34 cellular contexts compared by ENCODE assay signal in the genomic region with DNA sequence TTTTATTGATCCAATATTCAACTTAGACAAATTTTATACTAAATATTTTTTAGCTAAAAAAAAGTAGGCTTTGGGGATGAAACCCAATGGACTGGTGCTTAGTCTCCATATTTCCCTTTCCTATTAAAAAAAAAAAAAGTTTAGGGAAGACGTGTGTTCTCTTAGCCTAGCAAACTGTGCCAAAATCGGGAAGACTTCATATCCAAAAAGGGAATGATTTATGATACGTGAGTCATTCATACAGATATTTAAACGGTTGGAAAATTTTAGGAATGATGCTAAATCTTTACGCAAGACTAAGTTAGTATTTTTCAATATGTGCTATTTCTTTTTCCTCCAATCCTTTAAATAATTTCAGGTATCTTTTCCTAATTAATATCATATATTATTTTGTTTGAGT. TPM values are rescaled to one million over a fixed set of nuclear protein-coding genes. Genes with fewer than 3 reads are reported as not detected.
"Had no signal": no experiment of that assay in that cellular context is flagged by ENCODE, and none has a peak within 500 bp of the region (broad histone marks: within the 10 kb centered on the region; RNA-seq: fewer than 3 reads in every experiment).

No MANE protein-coding gene starts in this region.

- FAIRE-seq: astrocyte, bronchial epithelial cell, colon had no signal

- H3K27me3 Mint-ChIP-seq: activated CD4-positive, alpha-beta memory T cell treated with anti-CD3 and anti-CD28 coated beads, Interleukin-2, amount 10 ng/mL, durations not matched to agents 7 days and 5 days; activated CD4-positive, alpha-beta T cell treated with anti-CD3 and anti-CD28 coated beads for 36 hours; activated CD4-positive, alpha-beta T cell treated with anti-CD3 and anti-CD28 coated beads, Interleukin-2, amount 10 ng/mL, durations not matched to agents 24 days and 14 days; activated naive CD4-positive, alpha-beta T cell treated with anti-CD3 and anti-CD28 coated beads, Interleukin-2, amount 10 ng/mL, durations not matched to agents 7 days and 5 days; activated T-cell treated with anti-CD3 and anti-CD28 coated beads, Interleukin-2, amount 50 U/mL, for 24 hours; effector memory CD8-positive, alpha-beta T cell; T-helper 17 cell had no signal

- H3K27ac Mint-ChIP-seq: activated CD4-positive, alpha-beta memory T cell treated with anti-CD3 and anti-CD28 coated beads, Interleukin-2, amount 10 ng/mL, durations not matched to agents 7 days and 5 days; activated CD4-positive, alpha-beta T cell treated with anti-CD3 and anti-CD28 coated beads for 36 hours; activated CD4-positive, alpha-beta T cell treated with anti-CD3 and anti-CD28 coated beads, Interleukin-2, amount 10 ng/mL, durations not matched to agents 24 days and 14 days; activated naive CD4-positive, alpha-beta T cell treated with anti-CD3 and anti-CD28 coated beads, Interleukin-2, amount 10 ng/mL, durations not matched to agents 7 days and 5 days; activated naive CD4-positive, alpha-beta T cell treated with anti-CD3 and anti-CD28 coated beads, Interleukin-2, amount 50 U/mL, for 72 hours; activated naive CD8-positive, alpha-beta T cell treated with anti-CD3 and anti-CD28 coated beads, Interleukin-2, amount 10 ng/mL, durations not matched to agents 7 days and 5 days; activated T-cell treated with anti-CD3 and anti-CD28 coated beads, Interleukin-2, amount 50 U/mL, for 24 hours; activated T-cell treated with anti-CD3 and anti-CD28 coated beads, Interleukin-2, amount 50 U/mL, for 72 hours; effector memory CD8-positive, alpha-beta T cell; T-helper 17 cell; T-helper 2 cell treated with Interferon-gamma antibody and Interleukin-4, amounts not matched to agents 5 μg/mL and 100 μg/mL, for 36 hours had no signal

- H3K4me3 ChIP-seq: esophagus muscularis mucosa, gastrocnemius medialis, heart left ventricle had no signal

- DNase-seq: activated CD4-positive, alpha-beta memory T cell treated with anti-CD3 and anti-CD28 coated beads, Interleukin-2, amount 10 ng/mL, durations not matched to agents 7 days and 5 days; activated CD4-positive, alpha-beta T cell treated with anti-CD3 and anti-CD28 coated beads for 36 hours; activated CD4-positive, alpha-beta T cell treated with anti-CD3 and anti-CD28 coated beads, Interleukin-2, amount 10 ng/mL, durations not matched to agents 24 days and 14 days; activated CD4-positive, alpha-beta T cell treated with anti-CD3 and anti-CD28 coated beads, Interleukin-2, amount 50 U/mL, for 4 hours; activated CD4-positive, CD25-positive, alpha-beta regulatory T cell; activated CD4-positive, CD25-positive, alpha-beta regulatory T cell treated with anti-CD3 and anti-CD28 coated beads, Interleukin-2, amount 50 U/mL, for 72 hours; activated CD8-positive, alpha-beta memory T cell treated with anti-CD3 and anti-CD28 coated beads, Interleukin-2, amount 50 U/mL, for 48 hours; activated gamma-delta T cell; activated naive CD4-positive, alpha-beta T cell; activated naive CD4-positive, alpha-beta T cell treated with anti-CD3 and anti-CD28 coated beads, Interleukin-2, amount 10 ng/mL, durations not matched to agents 7 days and 5 days; activated naive CD8-positive, alpha-beta T cell treated with anti-CD3 and anti-CD28 coated beads, Interleukin-2, amount 10 ng/mL, durations not matched to agents 7 days and 5 days; activated T-cell treated with anti-CD3 and anti-CD28 coated beads for 4 hours; activated T-cell treated with anti-CD3 and anti-CD28 coated beads, Interleukin-2, amount 50 U/mL, for 24 hours; activated T-cell treated with anti-CD3 and anti-CD28 coated beads, Interleukin-2, amount 50 U/mL, for 72 hours; anterior cingulate cortex; brain microvascular endothelial cell; cortex of kidney; dermis blood vessel endothelial cell; effector CD4-positive, alpha-beta T cell; effector memory CD8-positive, alpha-beta T cell; erythroblast; foreskin keratinocyte; gastrocnemius medialis; glutamatergic neuron; heart left ventricle; T-helper 1 cell; T-helper 17 cell; T1000 had no signal

- H3K4me3 Mint-ChIP-seq: activated CD4-positive, alpha-beta memory T cell treated with anti-CD3 and anti-CD28 coated beads, Interleukin-2, amount 10 ng/mL, durations not matched to agents 7 days and 5 days; activated CD4-positive, alpha-beta T cell treated with anti-CD3 and anti-CD28 coated beads for 36 hours; activated CD4-positive, alpha-beta T cell treated with anti-CD3 and anti-CD28 coated beads, Interleukin-2, amount 10 ng/mL, durations not matched to agents 24 days and 14 days; activated naive CD4-positive, alpha-beta T cell treated with anti-CD3 and anti-CD28 coated beads, Interleukin-2, amount 10 ng/mL, durations not matched to agents 7 days and 5 days; activated naive CD8-positive, alpha-beta T cell treated with anti-CD3 and anti-CD28 coated beads, Interleukin-2, amount 10 ng/mL, durations not matched to agents 7 days and 5 days; activated T-cell treated with anti-CD3 and anti-CD28 coated beads, Interleukin-2, amount 50 U/mL, for 24 hours; activated T-cell treated with anti-CD3 and anti-CD28 coated beads, Interleukin-2, amount 50 U/mL, for 72 hours; effector memory CD8-positive, alpha-beta T cell; T-helper 17 cell; T-helper 2 cell treated with Interferon-gamma antibody and Interleukin-4, amounts not matched to agents 5 μg/mL and 100 μg/mL, for 36 hours had no signal

- H3K4me1 Mint-ChIP-seq: activated CD4-positive, alpha-beta memory T cell treated with anti-CD3 and anti-CD28 coated beads, Interleukin-2, amount 10 ng/mL, durations not matched to agents 7 days and 5 days; activated CD4-positive, alpha-beta T cell treated with anti-CD3 and anti-CD28 coated beads for 36 hours; activated CD4-positive, alpha-beta T cell treated with anti-CD3 and anti-CD28 coated beads, Interleukin-2, amount 10 ng/mL, durations not matched to agents 24 days and 14 days; activated naive CD4-positive, alpha-beta T cell treated with anti-CD3 and anti-CD28 coated beads, Interleukin-2, amount 10 ng/mL, durations not matched to agents 7 days and 5 days; activated naive CD8-positive, alpha-beta T cell treated with anti-CD3 and anti-CD28 coated beads, Interleukin-2, amount 10 ng/mL, durations not matched to agents 7 days and 5 days had no signal

- ATAC-seq: activated CD4-positive, alpha-beta T cell treated with anti-CD3 and anti-CD28 coated beads for 36 hours; activated naive CD4-positive, alpha-beta T cell treated with anti-CD3 and anti-CD28 coated beads, Interleukin-2, amount 50 U/mL, for 72 hours; activated T-cell treated with anti-CD3 and anti-CD28 coated beads, Interleukin-2, amount 50 U/mL, for 72 hours; effector memory CD8-positive, alpha-beta T cell; foreskin keratinocyte; gastrocnemius medialis; heart left ventricle; T-helper 17 cell had no signal

- H3K36me3 Mint-ChIP-seq: activated naive CD4-positive, alpha-beta T cell treated with anti-CD3 and anti-CD28 coated beads, Interleukin-2, amount 10 ng/mL, durations not matched to agents 7 days and 5 days; activated naive CD4-positive, alpha-beta T cell treated with anti-CD3 and anti-CD28 coated beads, Interleukin-2, amount 50 U/mL, for 72 hours; activated naive CD8-positive, alpha-beta T cell treated with anti-CD3 and anti-CD28 coated beads, Interleukin-2, amount 10 ng/mL, durations not matched to agents 7 days and 5 days had no signal

- H3K9me3 Mint-ChIP-seq: activated CD4-positive, alpha-beta memory T cell treated with anti-CD3 and anti-CD28 coated beads, Interleukin-2, amount 10 ng/mL, durations not matched to agents 7 days and 5 days; activated CD4-positive, alpha-beta T cell treated with anti-CD3 and anti-CD28 coated beads, Interleukin-2, amount 10 ng/mL, durations not matched to agents 24 days and 14 days; activated naive CD4-positive, alpha-beta T cell treated with anti-CD3 and anti-CD28 coated beads, Interleukin-2, amount 10 ng/mL, durations not matched to agents 7 days and 5 days; activated naive CD4-positive, alpha-beta T cell treated with anti-CD3 and anti-CD28 coated beads, Interleukin-2, amount 50 U/mL, for 72 hours; activated naive CD8-positive, alpha-beta T cell treated with anti-CD3 and anti-CD28 coated beads, Interleukin-2, amount 10 ng/mL, durations not matched to agents 7 days and 5 days; activated T-cell treated with anti-CD3 and anti-CD28 coated beads, Interleukin-2, amount 50 U/mL, for 24 hours; activated T-cell treated with anti-CD3 and anti-CD28 coated beads, Interleukin-2, amount 50 U/mL, for 72 hours; effector memory CD8-positive, alpha-beta T cell; T-helper 2 cell treated with Interferon-gamma antibody and Interleukin-4, amounts not matched to agents 5 μg/mL and 100 μg/mL, for 36 hours had no signal

RNA-seq across cellular contexts. Expression of gene SPATA17, which starts 50.7 kb away (rescaled TPM):
- total RNA-seq: activated CD4-positive, alpha-beta memory T cell treated with anti-CD3 and anti-CD28 coated beads, Interleukin-2, amount 10 ng/mL, durations not matched to agents 7 days and 5 days; activated CD4-positive, alpha-beta T cell treated with anti-CD3 and anti-CD28 coated beads, Interleukin-2, amount 10 ng/mL, durations not matched to agents 24 days and 14 days; activated naive CD4-positive, alpha-beta T cell treated with anti-CD3 and anti-CD28 coated beads, Interleukin-2, amount 50 U/mL, for 72 hours; activated naive CD8-positive, alpha-beta T cell treated with anti-CD3 and anti-CD28 coated beads, Interleukin-2, amount 10 ng/mL, durations not matched to agents 7 days and 5 days; activated T-cell treated with anti-CD3 and anti-CD28 coated beads, Interleukin-2, amount 50 U/mL, for 72 hours; dermis blood vessel endothelial cell; T-helper 17 cell had no signal
